In genomic region chr15:67836477-67836876, GRCh38 we compare ENCODE assay signal across 1 cellular context.
TF ChIP-seq lines count a peak whose summit lies in the region.

No MANE protein-coding gene starts in this region.

TF ChIP-seq in endothelial cell of umbilical vein, 7 proteins besides CTCF, POLR2A, EP300 and RAD21 (continued from another document):
- TF ChIP-seq GATA2 (IDR thresholded peaks at IDR 0.05; ENCODE audit: insufficient read depth, insufficient read length, low read depth, low read length): no peak
- no peak for TF ChIP-seq MYC (IDR thresholded peaks at IDR 0.05; ENCODE audit: low read depth, low read length)
- no peak for TF ChIP-seq POLR2AphosphoS5 (IDR thresholded peaks at IDR 0.05; ENCODE audit: insufficient read depth, low read depth, low read length)
